34 cellular contexts compared by ENCODE assay signal in genomic region chr12:42459336-42459847, GRCh38.
"Had no signal": no experiment of that assay in that cellular context is flagged by ENCODE, and none has a peak within 500 bp of the region (broad histone marks: within the 10 kb centered on the region; RNA-seq: fewer than 3 reads in every experiment).

No MANE protein-coding gene starts in this region.

- H3K36me3 Mint-ChIP-seq: activated naive CD8-positive, alpha-beta T cell treated with anti-CD3 and anti-CD28 coated beads for 36 hours; stimulated activated effector memory CD8-positive, alpha-beta T cell treated with anti-CD3 and anti-CD28 coated beads, Interleukin-12 subunit alpha, Interleukin-12 subunit beta, amount 100 ng/mL, for 72 hours had no signal

- H3K36me3 ChIP-seq: adrenal gland, colonic mucosa, ovary, prostate gland had no signal

- H3K27ac Mint-ChIP-seq: activated naive CD4-positive, alpha-beta T cell treated with anti-CD3 and anti-CD28 coated beads for 36 hours; activated naive CD8-positive, alpha-beta T cell treated with anti-CD3 and anti-CD28 coated beads for 36 hours; nephron; stimulated activated effector memory CD8-positive, alpha-beta T cell treated with anti-CD3 and anti-CD28 coated beads, Interleukin-12 subunit alpha, Interleukin-12 subunit beta, amount 100 ng/mL, for 72 hours; stimulated activated naive CD8-positive, alpha-beta T cell treated with anti-CD3 and anti-CD28 coated beads, Interleukin-15, Interleukin-2, amounts not matched to agents 100 ng/mL and 50 ng/mL, for 24 hours had no signal

- H3K27ac ChIP-seq: adrenal gland, body of pancreas, colonic mucosa, foreskin keratinocyte, heart left ventricle, lower lobe of right lung, ovary, prostate gland, skin epidermis, thyroid gland, upper lobe of left lung, vagina had no signal

- H3K4me1 ChIP-seq: adrenal gland, colonic mucosa, foreskin keratinocyte, lower lobe of right lung, prostate gland, upper lobe of left lung, vagina had no signal

- H3K9me3 Mint-ChIP-seq: activated naive CD4-positive, alpha-beta T cell treated with anti-CD3 and anti-CD28 coated beads for 36 hours; activated naive CD8-positive, alpha-beta T cell treated with anti-CD3 and anti-CD28 coated beads for 36 hours; nephron; stimulated activated effector memory CD8-positive, alpha-beta T cell treated with anti-CD3 and anti-CD28 coated beads, Interleukin-12 subunit alpha, Interleukin-12 subunit beta, amount 100 ng/mL, for 72 hours; stimulated activated naive CD8-positive, alpha-beta T cell treated with anti-CD3 and anti-CD28 coated beads, Interleukin-15, Interleukin-2, amounts not matched to agents 100 ng/mL and 50 ng/mL, for 24 hours had no signal

- ATAC-seq: activated CD4-positive, CD25-positive, alpha-beta regulatory T cell treated with anti-CD3 and anti-CD28 coated beads, Interleukin-2, amount 50 U/mL, for 24 hours; body of pancreas; esophagus mucosa; foreskin keratinocyte; heart left ventricle; left lobe of liver; lower lobe of right lung; mucosa of descending colon; sciatic nerve; stimulated activated effector memory CD8-positive, alpha-beta T cell treated with anti-CD3 and anti-CD28 coated beads, Interleukin-12 subunit alpha, Interleukin-12 subunit beta, amount 100 ng/mL, for 72 hours had no signal

- DNase-seq: activated CD4-positive, alpha-beta T cell treated with anti-CD3 and anti-CD28 coated beads for 48 hours; activated CD4-positive, alpha-beta T cell treated with anti-CD3 and anti-CD28 coated beads, Interleukin-2, amount 50 U/mL, for 48 hours; activated CD8-positive, alpha-beta memory T cell treated with anti-CD3 and anti-CD28 coated beads for 24 hours; activated effector memory CD4-positive, alpha-beta T cell treated with Interleukin-2 at 50 U/mL for 16 hours; activated naive CD4-positive, alpha-beta T cell treated with anti-CD3 and anti-CD28 coated beads for 36 hours; activated naive CD8-positive, alpha-beta T cell treated with anti-CD3 and anti-CD28 coated beads for 36 hours; adrenal gland; aorta; body of pancreas; cerebellar nuclear complex; colonic mucosa; effector memory CD4-positive, alpha-beta T cell; foreskin keratinocyte; heart left ventricle; hypothalamus; kidney glomerular epithelial cell; lower lobe of right lung; mesendoderm; mucosa of descending colon; ovary; retina; stimulated activated CD4-positive, alpha-beta T cell treated with anti-CD3 and anti-CD28 coated beads, Interleukin-4, amount 100 ng/mL, for 24 hours; thyroid gland; upper lobe of left lung had no signal

- H3K27me3 ChIP-seq: adrenal gland, body of pancreas, colonic mucosa, foreskin keratinocyte, heart left ventricle, ovary, thyroid gland, upper lobe of left lung, vagina had no signal

- H3K9me3 ChIP-seq: adrenal gland, body of pancreas, colonic mucosa, heart left ventricle, lower lobe of right lung, mucosa of descending colon, ovary, prostate gland, thyroid gland, upper lobe of left lung, vagina had no signal

- H3K4me3 Mint-ChIP-seq: activated naive CD4-positive, alpha-beta T cell treated with anti-CD3 and anti-CD28 coated beads for 36 hours; activated naive CD8-positive, alpha-beta T cell treated with anti-CD3 and anti-CD28 coated beads for 36 hours; nephron; stimulated activated effector memory CD8-positive, alpha-beta T cell treated with anti-CD3 and anti-CD28 coated beads, Interleukin-12 subunit alpha, Interleukin-12 subunit beta, amount 100 ng/mL, for 72 hours; stimulated activated naive CD8-positive, alpha-beta T cell treated with anti-CD3 and anti-CD28 coated beads, Interleukin-15, Interleukin-2, amounts not matched to agents 100 ng/mL and 50 ng/mL, for 24 hours had no signal

- H3K4me3 ChIP-seq: adrenal gland, body of pancreas, colonic mucosa, heart left ventricle, lower lobe of right lung, mucosa of descending colon, ovary, prostate gland, skin epidermis, thyroid gland, upper lobe of left lung, vagina had no signal

- H3K27me3 Mint-ChIP-seq: activated naive CD8-positive, alpha-beta T cell treated with anti-CD3 and anti-CD28 coated beads for 36 hours had no signal

- H3K4me1 Mint-ChIP-seq: activated naive CD8-positive, alpha-beta T cell treated with anti-CD3 and anti-CD28 coated beads for 36 hours; stimulated activated effector memory CD8-positive, alpha-beta T cell treated with anti-CD3 and anti-CD28 coated beads, Interleukin-12 subunit alpha, Interleukin-12 subunit beta, amount 100 ng/mL, for 72 hours had no signal
